8 cellular contexts compared by ENCODE assay signal in the genomic region with DNA sequence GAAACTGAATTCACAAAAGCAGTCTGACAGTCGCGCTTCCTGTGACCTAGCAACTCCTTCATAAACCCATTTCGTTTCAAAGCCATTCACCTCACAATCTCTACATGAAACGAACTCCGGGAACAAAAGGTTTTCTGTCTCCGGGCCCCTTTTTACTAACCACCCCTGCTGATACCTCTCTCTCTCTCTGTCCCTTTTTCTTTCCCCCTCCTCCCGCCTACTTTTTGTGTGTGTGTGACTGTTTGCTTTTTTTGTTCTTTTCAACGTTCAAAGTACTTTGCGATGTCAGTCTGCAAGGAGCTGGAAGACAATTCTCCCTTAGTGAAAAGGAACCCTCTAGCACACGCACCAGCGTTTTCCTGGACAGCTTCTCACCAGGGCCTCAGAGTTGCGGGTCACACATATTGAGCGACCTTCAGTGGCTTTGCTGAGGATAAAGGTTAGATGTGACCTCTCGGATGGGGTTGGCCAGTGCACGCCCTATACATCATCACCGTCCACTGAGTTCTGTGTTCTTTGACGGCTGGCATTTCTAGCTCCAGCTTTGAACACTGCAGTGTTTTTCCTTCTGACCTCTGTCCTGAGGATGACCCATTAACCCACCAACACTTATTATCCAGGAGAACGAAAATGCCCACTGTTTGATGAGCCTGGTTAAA. TPM values are rescaled to one million over a fixed set of nuclear protein-coding genes. Genes with fewer than 3 reads are reported as not detected.
A peak's percentile ranks its signal among the peaks of the same experiment; 100 is the strongest.
DNase-seq lines count a peak whose midpoint lies in the region; ATAC-seq lines count a peak whose summit lies in the region.

No MANE protein-coding gene starts in this region.

- H3K27ac Mint-ChIP-seq in activated naive CD8-positive, alpha-beta T cell, result peak overlapping the region; percentile 96
- H3K27ac Mint-ChIP-seq in stimulated activated effector memory CD8-positive, alpha-beta T cell treated with anti-CD3 and anti-CD28 coated beads, Interleukin-12 subunit alpha, Interleukin-12 subunit beta, amount 100 ng/mL, for 72 hours, result peak overlapping the region; percentile 92

- peak overlapping the region; percentile 78 for H3K4me2 ChIP-seq in Karpas-422 (ENCODE audit: low read depth, low read length, poor library complexity, severe bottlenecking)

- no peaks in the 10 kb centered on the region for H3K27me3 Mint-ChIP-seq in activated naive CD8-positive, alpha-beta T cell

- DNase-seq in Right ventricle myocardium inferior (ENCODE audit: missing footprints) (no peak), cardiac septum (ENCODE audit: low spot score) (no peak), Karpas-422 (no peak), G401 (ENCODE audit: low spot score) (no peak)
- DNase-seq in stimulated activated effector memory CD8-positive, alpha-beta T cell treated with anti-CD3 and anti-CD28 coated beads, Interleukin-12 subunit alpha, Interleukin-12 subunit beta, amount 100 ng/mL, for 72 hours (ENCODE audit: low spot score in 2 of 2), result peak; percentile 9 to 71

- intact Hi-C loops in Right ventricle myocardium inferior (cut with DNase I), result loop anchor here (2.0 kb wide), 2 partner anchors 20 to 124 kb away; no protein-coding TSS in a partner anchor
- intact Hi-C loops in cardiac septum (cut with DNase I), result loop anchor here (5.0 kb wide), 3 partner anchors 61 to 134 kb away; no protein-coding TSS in a partner anchor

- H3K4me3 ChIP-seq in Karpas-422 (ENCODE audit: low read length), result peak overlapping the region; percentile 62
- peak overlapping the region; percentile 47 for H3K4me3 ChIP-seq in iPS-15b (ENCODE audit: low read depth, low read length)

- no peaks in the 10 kb centered on the region for H3K9me2 ChIP-seq in Karpas-422 (replicated peaks; ENCODE audit: insufficient read depth, low read length)

- H3K36me3 ChIP-seq in Karpas-422 (ENCODE audit: insufficient read depth, low read length) (no peaks in the 10 kb centered on the region), iPS-15b (ENCODE audit: control insufficient read depth, insufficient read depth, low read length) (no peaks in the 10 kb centered on the region)

- H3K27ac ChIP-seq in Karpas-422 (ENCODE audit: low read length), result no peak overlapping the region

- in situ Hi-C loops in G401 (cut with HindIII; ENCODE audit: low sequenced_read_pairs), result no loop called here

- 0 out of 2 replicates have a peak, but pooled peaks cover 5% of the 10 kb centered on the region for H4K20me1 ChIP-seq in Karpas-422 (ENCODE audit: insufficient read depth, low read depth, low read length)

- H3K79me2 ChIP-seq in Karpas-422 (ENCODE audit: low read length), result no peaks in the 10 kb centered on the region

- H3K9ac ChIP-seq in Karpas-422 (ENCODE audit: low read length) (peak overlapping the region; percentile 47), iPS-15b (ENCODE audit: low read depth, low read length) (no peak overlapping the region)

- peaks cover 15% of the 10 kb centered on the region for H3K4me1 ChIP-seq in Karpas-422 (ENCODE audit: low read length)
- H3K4me1 ChIP-seq in iPS-15b (ENCODE audit: control insufficient read depth, insufficient read depth, low read length), result peaks cover 11% of the 10 kb centered on the region

- peak overlapping the region; percentile 60 for H2AFZ ChIP-seq in Karpas-422 (ENCODE audit: low read length)

- no peaks in the 10 kb centered on the region for H3K9me3 Mint-ChIP-seq in activated naive CD8-positive, alpha-beta T cell (ENCODE audit: low read depth)
- no peaks in the 10 kb centered on the region for H3K9me3 Mint-ChIP-seq in stimulated activated effector memory CD8-positive, alpha-beta T cell treated with anti-CD3 and anti-CD28 coated beads, Interleukin-12 subunit alpha, Interleukin-12 subunit beta, amount 100 ng/mL, for 72 hours

- no peaks in the 10 kb centered on the region for H3K9me3 ChIP-seq in Karpas-422 (ENCODE audit: low read length)
- H3K9me3 ChIP-seq in iPS-15b (ENCODE audit: control insufficient read depth, insufficient read depth, low read length), result no peaks in the 10 kb centered on the region

- H3K36me3 Mint-ChIP-seq in activated naive CD8-positive, alpha-beta T cell, result no peaks in the 10 kb centered on the region
- H3K36me3 Mint-ChIP-seq in stimulated activated effector memory CD8-positive, alpha-beta T cell treated with anti-CD3 and anti-CD28 coated beads, Interleukin-12 subunit alpha, Interleukin-12 subunit beta, amount 100 ng/mL, for 72 hours, result peaks cover 37% of the 10 kb centered on the region

- H3K27me3 ChIP-seq in Karpas-422 (ENCODE audit: low read length) (no peaks in the 10 kb centered on the region), iPS-15b (ENCODE audit: control insufficient read depth, insufficient read depth, low read length) (no peaks in the 10 kb centered on the region)

- peaks cover 66% of the 10 kb centered on the region for H3K4me1 Mint-ChIP-seq in activated naive CD8-positive, alpha-beta T cell (ENCODE audit: low read depth)
- H3K4me1 Mint-ChIP-seq in stimulated activated effector memory CD8-positive, alpha-beta T cell treated with anti-CD3 and anti-CD28 coated beads, Interleukin-12 subunit alpha, Interleukin-12 subunit beta, amount 100 ng/mL, for 72 hours, result peaks cover 46% of the 10 kb centered on the region

- peak overlapping the region; percentile 90 for H3K4me3 Mint-ChIP-seq in activated naive CD8-positive, alpha-beta T cell
- peak overlapping the region; percentile 76 for H3K4me3 Mint-ChIP-seq in stimulated activated effector memory CD8-positive, alpha-beta T cell treated with anti-CD3 and anti-CD28 coated beads, Interleukin-12 subunit alpha, Interleukin-12 subunit beta, amount 100 ng/mL, for 72 hours

- ATAC-seq in Right ventricle myocardium inferior, result peak; percentile 7
- ATAC-seq in stimulated activated effector memory CD8-positive, alpha-beta T cell treated with anti-CD3 and anti-CD28 coated beads, Interleukin-12 subunit alpha, Interleukin-12 subunit beta, amount 100 ng/mL, for 72 hours, result peak; percentile 17
- no peak for ATAC-seq in GM21515 (IDR thresholded peaks at IDR 0.05; ENCODE audit: unreplicated experiment)

RNA-seq across cellular contexts. Expression of a gene that starts 0.6 kb away (rescaled TPM):
- total RNA-seq in Right ventricle myocardium inferior, result 29.3 TPM
- 14.1 TPM for total RNA-seq in cardiac septum
- 3.8 and 8.0 TPM in 2 replicates for total RNA-seq in Karpas-422 (2014; rRNA removed; shearing (Covaris generic); ENCODE audit: low replicate concordance)
- total RNA-seq in G401 (2014; rRNA removed; shearing (Covaris generic)), result 83.1 and 96.4 TPM in 2 replicates

Comparison
In these comparisons a context has a peak if more than half of its experiments do, and no peak if none do; other contexts are left out.
1. DNase-seq: peak in stimulated activated effector memory CD8-positive, alpha-beta T cell treated with anti-CD3 and anti-CD28 coated beads, Interleukin-12 subunit alpha, Interleukin-12 subunit beta, amount 100 ng/mL, for 72 hours (2 of 2); none in Right ventricle myocardium inferior (single experiment), cardiac septum (single experiment), Karpas-422 (single experiment) and G401 (single experiment).